7 cellular contexts compared by ENCODE assay signal in genomic region chrX:54439967-54440871, GRCh38. TPM values are rescaled to one million over a fixed set of nuclear protein-coding genes. Genes with fewer than 3 reads are reported as not detected.
DNase-seq lines count a peak whose midpoint lies in the region; ATAC-seq and TF ChIP-seq lines count a peak whose summit lies in the region.

TSS of gene TSR2 (plus strand) at chrX:54440404. CDS start at chrX:54440422, 18 bp downstream.

- H3K27me3 ChIP-seq in hepatocyte = no peaks in the 10 kb centered on the region

- peaks cover 18% of the 10 kb centered on the region for H3K79me2 ChIP-seq in hepatocyte

- H3K4me3 Mint-ChIP-seq in T-helper 2 cell treated with Interferon-gamma antibody and Interleukin-4, amounts not matched to agents 5 μg/mL and 100 μg/mL, for 36 hours = peak within 1 kb of the TSS; percentile 96

- H3K4me3 ChIP-seq in astrocyte of the cerebellum (ENCODE audit: low read depth, low read length) (peak within 1 kb of the TSS; percentile 79), hepatocyte (peak within 1 kb of the TSS; percentile 55), retinal pigment epithelial cell (ENCODE audit: low read length) (peak within 1 kb of the TSS; percentile 88)

- H3K4me1 ChIP-seq in hepatocyte (ENCODE audit: insufficient read depth) = no peaks in the 10 kb centered on the region

- peak within 1 kb of the TSS; percentile 85 for H3K4me2 ChIP-seq in hepatocyte

- peaks cover 20% of the 10 kb centered on the region for H3K36me3 Mint-ChIP-seq in T-helper 2 cell treated with Interferon-gamma antibody and Interleukin-4, amounts not matched to agents 5 μg/mL and 100 μg/mL, for 36 hours (ENCODE audit: low read depth)

- H3K9me2 ChIP-seq in hepatocyte (replicated peaks; ENCODE audit: insufficient read depth) = no peaks in the 10 kb centered on the region

- peaks cover 15% of the 10 kb centered on the region for H3K4me1 Mint-ChIP-seq in T-helper 2 cell treated with Interferon-gamma antibody and Interleukin-4, amounts not matched to agents 5 μg/mL and 100 μg/mL, for 36 hours (ENCODE audit: low read depth)

- 41% methylated on average over 40 of the region's 40 CpGs for WGBS in hepatocyte (ENCODE audit: low lambda C conversion rate, missing lambda C conversion rate)

- ATAC-seq in GM18508 (IDR thresholded peaks at IDR 0.05; ENCODE audit: insufficient read depth, unreplicated experiment) = peak; percentile 76
- peak; percentile 95 for ATAC-seq in HG02973 (IDR thresholded peaks at IDR 0.05; ENCODE audit: unreplicated experiment)

- no peaks in the 10 kb centered on the region for H3K9me3 ChIP-seq in hepatocyte (ENCODE audit: low read depth)

- H3K36me3 ChIP-seq in hepatocyte (replicated peaks; ENCODE audit: insufficient read depth, low read depth) = no peaks in the 10 kb centered on the region

- H4K20me1 ChIP-seq in hepatocyte (ENCODE audit: insufficient read depth, poor library complexity, severe bottlenecking) = no peaks in the 10 kb centered on the region

- peak within 1 kb of the TSS; percentile 87 for H3K27ac Mint-ChIP-seq in T-helper 2 cell treated with Interferon-gamma antibody and Interleukin-4, amounts not matched to agents 5 μg/mL and 100 μg/mL, for 36 hours

- TF ChIP-seq CTCF in astrocyte of the cerebellum (IDR thresholded peaks at IDR 0.05; ENCODE audit: low read depth, low read length, missing control alignments) (peak; percentile 17), hepatocyte (IDR thresholded peaks at IDR 0.05; ENCODE audit: poor library complexity) (peak; percentile 54), retinal pigment epithelial cell (conservative IDR thresholded peaks at IDR 0.05; ENCODE audit: low read depth, low read length) (peak; percentile 15)

- in situ Hi-C loops in astrocyte of the cerebellum (cut with HindIII; ENCODE audit: low sequenced_read_pairs) = no loop called here

- peak; percentile 44 for DNase-seq in NCI-H187 treated with DMSO at 0.1 percent for 48 hours (lab: John Stamatoyannopoulos, UW)
- DNase-seq in T-helper 2 cell treated with Interferon-gamma antibody and Interleukin-4, amounts not matched to agents 5 μg/mL and 100 μg/mL, for 36 hours (ENCODE audit: low spot score) = peak; percentile 78
- peak; percentile 72 for DNase-seq in astrocyte of the cerebellum (ENCODE audit: low read depth)
- DNase-seq in hepatocyte (ENCODE audit: low spot score) = peak; percentile 87
- peak; percentile 54 for DNase-seq in retinal pigment epithelial cell (ENCODE audit: low read depth)

- H3K27me3 Mint-ChIP-seq in T-helper 2 cell treated with Interferon-gamma antibody and Interleukin-4, amounts not matched to agents 5 μg/mL and 100 μg/mL, for 36 hours (ENCODE audit: low read depth) = no peaks in the 10 kb centered on the region

- peak within 1 kb of the TSS; percentile 47 for H2AFZ ChIP-seq in hepatocyte

- H3K9me3 Mint-ChIP-seq in T-helper 2 cell treated with Interferon-gamma antibody and Interleukin-4, amounts not matched to agents 5 μg/mL and 100 μg/mL, for 36 hours = no peaks in the 10 kb centered on the region

- H3K27ac ChIP-seq in hepatocyte = no peak within 1 kb of the TSS

RNA-seq across cellular contexts. Expression of gene TSR2, which starts in this region (rescaled TPM):
- 16.5 and 18.9 TPM in 2 replicates for total RNA-seq in hepatocyte
- 58.4 and 58.8 TPM in 2 replicates for polyA plus RNA-seq in hepatocyte
